ENCODE assay signal across 8 cellular contexts in genomic region chrX:74419861-74420193, GRCh38. TPM values are rescaled to one million over a fixed set of nuclear protein-coding genes. Genes with fewer than 3 reads are reported as not detected.
A peak's percentile ranks its signal among the peaks of the same experiment; 100 is the strongest.
DNase-seq lines count a peak whose midpoint lies in the region; TF ChIP-seq lines count a peak whose summit lies in the region.

No MANE protein-coding gene starts in this region.

- H3K9me3 ChIP-seq in GM23248 (ENCODE audit: low read depth) (no peaks in the 10 kb centered on the region), SJSA1 (replicated peaks) (no peaks in the 10 kb centered on the region), esophagus squamous epithelium (no peaks in the 10 kb centered on the region), neural progenitor cell (ENCODE audit: low read depth) (no peaks in the 10 kb centered on the region)

- in situ Hi-C loops in GM23248 (cut with MboI): no loop called here

- no peak for TF ChIP-seq POLR2A in esophagus squamous epithelium (IDR thresholded peaks at IDR 0.05)

- no peaks in the 10 kb centered on the region for H4K20me1 ChIP-seq in GM23248 (ENCODE audit: insufficient read depth)
- no peaks in the 10 kb centered on the region for H4K20me1 ChIP-seq in neural progenitor cell (ENCODE audit: low read depth)

- H3K36me3 Mint-ChIP-seq in neural progenitor cell: peaks cover 6% of the 10 kb centered on the region

- DNase-seq in GM23248 (peak; percentile 32), SJSA1 (ENCODE audit: low read depth in 1 of 2, low spot score in 2 of 2) (no peak), esophagus squamous epithelium (lab: John Stamatoyannopoulos, UW) (no peak), neural progenitor cell (ENCODE audit: low spot score) (peak; percentile 32), mucosa of gallbladder (ENCODE audit: low spot score) (no peak), foreskin melanocyte (no peak), SW 1271 (lab: John Stamatoyannopoulos, UW) (no peak), GF-D8 (lab: John Stamatoyannopoulos, UW) (no peak)

- H3K27ac ChIP-seq in GM23248: peak overlapping the region; percentile 81; the same call in 1 of the 2 replicates
- peak overlapping the region; percentile 73; the same call in 1 of the 2 replicates for H3K27ac ChIP-seq in SJSA1
- H3K27ac ChIP-seq in esophagus squamous epithelium: peak overlapping the region; percentile 70 to 91 (median 87)
- H3K27ac ChIP-seq in neural progenitor cell: no peak overlapping the region

- no peaks in the 10 kb centered on the region for H3K9me2 ChIP-seq in GM23248 (ENCODE audit: insufficient read depth)

- H3K36me3 ChIP-seq in GM23248 (ENCODE audit: low read depth): no peaks in the 10 kb centered on the region
- H3K36me3 ChIP-seq in SJSA1: no peaks in the 10 kb centered on the region
- no peaks in the 10 kb centered on the region for H3K36me3 ChIP-seq in esophagus squamous epithelium
- H3K36me3 ChIP-seq in neural progenitor cell: no peaks in the 10 kb centered on the region

- H3K4me2 ChIP-seq in GM23248 (ENCODE audit: unreplicated experiment) (peak overlapping the region; percentile 86), neural progenitor cell (peak overlapping the region; percentile 90)

- H3K27ac Mint-ChIP-seq in neural progenitor cell: peak overlapping the region; percentile 92

- 4 to 8% methylated on average over 20 of the region's 20 CpGs for WGBS in GM23248 (ENCODE audit: low coverage in 1 of 2, low lambda C conversion rate in 2 of 2, missing lambda C conversion rate in 2 of 2), 2 experiments
- 40% methylated on average over 1 of the region's 20 CpGs; no CpG with 5 or more reads in 1 of the 2 donors for WGBS in esophagus squamous epithelium, 2 donors

- H3K9me3 Mint-ChIP-seq in neural progenitor cell: peaks cover 4% of the 10 kb centered on the region

- H3F3A ChIP-seq in GM23248 (ENCODE audit: insufficient read depth): peaks cover 3% of the 10 kb centered on the region; the same call in 1 of the 2 replicates
- H3F3A ChIP-seq in neural progenitor cell (ENCODE audit: low read depth): peaks cover 39% of the 10 kb centered on the region

- peaks cover 3% of the 10 kb centered on the region for H3K27me3 Mint-ChIP-seq in neural progenitor cell (ENCODE audit: insufficient read depth, low read depth)

- H2AFZ ChIP-seq in GM23248 (peak overlapping the region; percentile 87), neural progenitor cell (replicated peaks) (peak overlapping the region; percentile 69)

- H3K4me1 ChIP-seq in GM23248 (ENCODE audit: insufficient read depth): peaks cover 5% of the 10 kb centered on the region; the same call in 1 of the 2 replicates
- H3K4me1 ChIP-seq in SJSA1 (replicated peaks): peaks cover 14% of the 10 kb centered on the region
- H3K4me1 ChIP-seq in esophagus squamous epithelium: peaks cover 0 to 37% (median 0%) of the 10 kb centered on the region in 3 donors
- peaks cover 5% of the 10 kb centered on the region for H3K4me1 ChIP-seq in neural progenitor cell

- peaks cover 25% of the 10 kb centered on the region for H3K4me1 Mint-ChIP-seq in neural progenitor cell

- H3K4me3 ChIP-seq in GM23248: peak overlapping the region; percentile 79
- H3K4me3 ChIP-seq in SJSA1: peak overlapping the region; percentile 55
- peak overlapping the region; percentile 34 to 64 (median 54) for H3K4me3 ChIP-seq in esophagus squamous epithelium
- H3K4me3 ChIP-seq in neural progenitor cell: peak overlapping the region; percentile 68

- H3K27me3 ChIP-seq in GM23248 (replicated peaks; ENCODE audit: insufficient read depth) (no peaks in the 10 kb centered on the region), SJSA1 (replicated peaks) (no peaks in the 10 kb centered on the region), esophagus squamous epithelium (no peaks in the 10 kb centered on the region), neural progenitor cell (no peaks in the 10 kb centered on the region)

- H3K4me3 Mint-ChIP-seq in neural progenitor cell: peak overlapping the region; percentile 93

- H3K9ac ChIP-seq in GM23248 (peak overlapping the region; percentile 83), neural progenitor cell (no peak overlapping the region)

- peaks cover 22% of the 10 kb centered on the region for H3K79me2 ChIP-seq in GM23248 (ENCODE audit: insufficient read depth)
- H3K79me2 ChIP-seq in neural progenitor cell (ENCODE audit: low read depth): peaks cover 10% of the 10 kb centered on the region

- TF ChIP-seq CTCF in esophagus squamous epithelium (IDR thresholded peaks at IDR 0.05) (no peak), neural progenitor cell (IDR thresholded peaks at IDR 0.05) (no peak)

- intact Hi-C loops in esophagus squamous epithelium (cut with DNase I): no loop called here

RNA-seq across cellular contexts. Expression of gene SLC16A2, which starts 1.5 kb away (rescaled TPM):
- total RNA-seq in GM23248 (2014; rRNA removed; shearing (Covaris generic)): 53.0 and 55.3 TPM in 2 replicates
- 55.6 and 56.8 TPM in 2 replicates for polyA plus RNA-seq in GM23248 (2016; fragmentation: Nextera tagmentation; extraction: Ambion mirVana)
- total RNA-seq in SJSA1 (2014; rRNA removed; shearing (Covaris generic)): 11.9 and 14.1 TPM in 2 replicates
- total RNA-seq in esophagus squamous epithelium (1 to 10 TPM in 3 of 4 donors, under 1 TPM in 1; 0.99 to 6.7 (median 2.9) TPM), neural progenitor cell (ENCODE audit: low replicate concordance) (12.6 and 20.6 TPM in 2 replicates), mucosa of gallbladder (23.2 TPM)

Comparison
In these comparisons a context has a peak if more than half of its experiments do, and no peak if none do; other contexts are left out.
1. DNase-seq: peak in GM23248 (single experiment) and neural progenitor cell (single experiment); none in SJSA1 (0 of 2), esophagus squamous epithelium (single experiment), mucosa of gallbladder (single experiment), foreskin melanocyte (single experiment), SW 1271 (0 of 2) and GF-D8 (single experiment).
2. Peak in every context shown above with its lines, with median percentiles within 50 percentile points of each other: H3K4me3 ChIP-seq.